Comparison of ENCODE assay signal across 17 cellular contexts in genomic region chr7:77360969-77361368, GRCh38. TPM values are rescaled to one million over a fixed set of nuclear protein-coding genes. Genes with fewer than 3 reads are reported as not detected.
DNase-seq lines count a peak whose midpoint lies in the region; ATAC-seq, FAIRE-seq and TF ChIP-seq lines count a peak whose summit lies in the region.
"Had no signal": no experiment of that assay in that cellular context is flagged by ENCODE, and none has a peak within 500 bp of the region (broad histone marks: within the 10 kb centered on the region; RNA-seq: fewer than 3 reads in every experiment).

No MANE protein-coding gene starts in this region.

- H3K27ac Mint-ChIP-seq in immature natural killer cell = peak overlapping the region; percentile 61 to 96 (median 90)
- H3K27ac Mint-ChIP-seq in natural killer cell treated with Interleukin-12 subunit alpha and Interleukin-12 subunit beta and Interleukin-15 and Interleukin-18, amount 100 ng/mL, for 72 hours = peak overlapping the region; percentile 55 to 86
- H3K27ac Mint-ChIP-seq: GM23338 had no signal

- peaks cover 68 to 84% of the 10 kb centered on the region in 2 donors for H3K4me1 Mint-ChIP-seq in immature natural killer cell
- H3K4me1 Mint-ChIP-seq in natural killer cell treated with Interleukin-12 subunit alpha and Interleukin-12 subunit beta and Interleukin-15 and Interleukin-18, amount 100 ng/mL, for 72 hours (ENCODE audit: low read depth in 2 of 2) = peaks cover 49% of the 10 kb centered on the region in 2 donors
- H3K4me1 Mint-ChIP-seq: GM23338 had no signal

- H3K4me3 ChIP-seq in HepG2 (replicated peaks in 1 of 3; ENCODE audit: insufficient read depth in 1 of 3, low read depth in 2 of 3, low read length in 3 of 3) (no peak overlapping the region), right lobe of liver (no peak overlapping the region)
- H3K4me3 ChIP-seq: GM12878, GM23338 had no signal

- DNase-seq in HepG2 (ENCODE audit: low spot score) (no peak), right lobe of liver (no peak), immature natural killer cell (no peak), OCI-M2 (lab: John Stamatoyannopoulos, UW; ENCODE audit: unreplicated experiment) (no peak), AG08396 (ENCODE audit: low spot score) (no peak), NOMO-1 (lab: John Stamatoyannopoulos, UW; ENCODE audit: unreplicated experiment in 2 of 2) (no peak)
- no peak for DNase-seq in natural killer cell treated with Interleukin-12 subunit alpha and Interleukin-12 subunit beta and Interleukin-15 and Interleukin-18, amount 100 ng/mL, for 72 hours (ENCODE audit: low spot score)
- DNase-seq: BE2C; CD4-positive, alpha-beta memory T cell; DMS79; H7 had no signal

- no peaks in the 10 kb centered on the region for H4K20me1 ChIP-seq in HepG2 (ENCODE audit: insufficient read depth, low read length)

- TF ChIP-seq EP300 in HepG2 (IDR thresholded peaks at IDR 0.05; ENCODE audit: low read depth in 2 of 2, low read length in 2 of 2) (no peak), HepG2 (CRISPR knock-in tag; IDR thresholded peaks at IDR 0.05; ENCODE audit: borderline replicate concordance) (no peak)

- no peak overlapping the region for H3K4me2 ChIP-seq in HepG2 (ENCODE audit: low read depth, low read length)
- H3K4me2 ChIP-seq: GM23338 had no signal

- intact Hi-C loops in HepG2 (cut with micrococcal nuclease; ENCODE audit: unreplicated experiment) (no loop called here), right lobe of liver (cut with DNase I) (no loop called here)

- H3K36me3 Mint-ChIP-seq in immature natural killer cell = peaks cover 39 to 64% (median 62%) of the 10 kb centered on the region in 3 donors
- H3K36me3 Mint-ChIP-seq in natural killer cell treated with Interleukin-12 subunit alpha and Interleukin-12 subunit beta and Interleukin-15 and Interleukin-18, amount 100 ng/mL, for 72 hours = peaks cover 13% of the 10 kb centered on the region

- H3K27ac ChIP-seq in HepG2 (ENCODE audit: extremely low read length, insufficient read depth, low read length) (peak overlapping the region; percentile 74), right lobe of liver (no peak overlapping the region)
- H3K27ac ChIP-seq: C4-2B had no signal

- H3K9me3 ChIP-seq in HepG2 (ENCODE audit: low read length) (no peaks in the 10 kb centered on the region), right lobe of liver (no peaks in the 10 kb centered on the region)
- H3K9me3 ChIP-seq: BE2C had no signal

- H3K79me2 ChIP-seq in HepG2 (ENCODE audit: insufficient read depth, low read length) = no peaks in the 10 kb centered on the region

- no peaks in the 10 kb centered on the region for H3K27me3 Mint-ChIP-seq in immature natural killer cell (ENCODE audit: low read depth in 3 of 3)
- no peaks in the 10 kb centered on the region for H3K27me3 Mint-ChIP-seq in natural killer cell treated with Interleukin-12 subunit alpha and Interleukin-12 subunit beta and Interleukin-15 and Interleukin-18, amount 100 ng/mL, for 72 hours
- H3K27me3 Mint-ChIP-seq: CD4-positive, alpha-beta memory T cell had no signal

- CTCF ChIA-PET in HepG2 (lab: Yijun Ruan, JAX; ENCODE audit: low intra/inter-chr PET ratio, low total read pairs) = no interaction called here

- H3K9me3 Mint-ChIP-seq in immature natural killer cell = peaks cover 0 to 2% (median 0%) of the 10 kb centered on the region in 6 donors
- H3K9me3 Mint-ChIP-seq in natural killer cell treated with Interleukin-12 subunit alpha and Interleukin-12 subunit beta and Interleukin-15 and Interleukin-18, amount 100 ng/mL, for 72 hours = peaks cover 2% of the 10 kb centered on the region
- H3K9me3 Mint-ChIP-seq: CD4-positive, alpha-beta memory T cell; GM23338 had no signal

- no peak; the same call in 2 of the 3 replicates for ATAC-seq in HepG2
- ATAC-seq in right lobe of liver = no peak
- no peak for ATAC-seq in natural killer cell treated with Interleukin-12 subunit alpha and Interleukin-12 subunit beta and Interleukin-15 and Interleukin-18, amount 100 ng/mL, for 72 hours
- ATAC-seq in HG03139 (IDR thresholded peaks at IDR 0.05; ENCODE audit: unreplicated experiment) = no peak
- ATAC-seq: GM12878, GM23338 had no signal

- H2AFZ ChIP-seq in HepG2 (ENCODE audit: low read length) = no peak overlapping the region
- H2AFZ ChIP-seq: GM23338 had no signal

- POLR2A ChIA-PET in HepG2 (lab: Yijun Ruan, JAX) = no interaction called here

- no peak overlapping the region for H3K9ac ChIP-seq in HepG2 (ENCODE audit: insufficient read depth, low read depth, low read length)

- no TSS peak for BruUV-seq in HepG2 (replicated peaks; lab: Mats Ljungman, UMichigan)

- in situ Hi-C loops in HepG2 (cut with HindIII; ENCODE audit: extremely low pct_ligation_motif_present, low pct_unique_long_range_greater_than_20kb) = no loop called here

- H3K27me3 ChIP-seq in HepG2 (ENCODE audit: control insufficient read depth in 1 of 2, insufficient read depth in 2 of 2, low read length in 2 of 2) (no peaks in the 10 kb centered on the region), right lobe of liver (no peaks in the 10 kb centered on the region)

- TF ChIP-seq CTCF in HepG2 (CRISPR knock-in tag; IDR thresholded peaks at IDR 0.05) (no peak), right lobe of liver (IDR thresholded peaks at IDR 0.05) (no peak)

- peaks cover 28% of the 10 kb centered on the region for H3K4me1 ChIP-seq in HepG2 (ENCODE audit: insufficient read depth, low read length)
- H3K4me1 ChIP-seq in right lobe of liver = no peaks in the 10 kb centered on the region
- H3K4me1 ChIP-seq: BE2C had no signal

- TF ChIP-seq POLR2A in HepG2 (IDR thresholded peaks at IDR 0.05; ENCODE audit: insufficient read depth in 1 of 2, low read depth in 2 of 2, low read length in 2 of 2) (no peak), right lobe of liver (IDR thresholded peaks at IDR 0.05) (no peak)

- H3K36me3 ChIP-seq in HepG2 (replicated peaks in 1 of 2; ENCODE audit: control insufficient read depth in 1 of 2, insufficient read depth in 2 of 2, low read length in 2 of 2) (peaks cover 6 to 8% of the 10 kb centered on the region in 2 experiments; a peak in 4 of 5 replicates), right lobe of liver (no peaks in the 10 kb centered on the region)
- H3K36me3 ChIP-seq: BE2C had no signal

- no peak for FAIRE-seq in HepG2 (lab: Jason Lieb, UNC)
- FAIRE-seq: GM12878, GM18507 had no signal

- peak overlapping the region in 4 of 5 donors; percentile 26 to 45 (median 27) for H3K4me3 Mint-ChIP-seq in immature natural killer cell
- no peak overlapping the region for H3K4me3 Mint-ChIP-seq in natural killer cell treated with Interleukin-12 subunit alpha and Interleukin-12 subunit beta and Interleukin-15 and Interleukin-18, amount 100 ng/mL, for 72 hours
- H3K4me3 Mint-ChIP-seq: CD4-positive, alpha-beta memory T cell; GM23338 had no signal

- 98% methylated on average over 3 of the region's 3 CpGs for WGBS in HepG2 (ENCODE audit: low lambda C conversion rate)
- 92% methylated on average over 3 of the region's 3 CpGs for WGBS in right lobe of liver (ENCODE audit: insufficient coverage, low coverage, low lambda C conversion rate, missing lambda C conversion rate)

- no peak for TF ChIP-seq RAD21 in HepG2 (CRISPR knock-in tag; IDR thresholded peaks at IDR 0.05)

TF ChIP-seq in HepG2, 621 proteins besides CTCF, POLR2A, EP300 and RAD21 (continues in another document):
- TF ChIP-seq ZNF580 (CRISPR knock-in tag; IDR thresholded peaks at IDR 0.05; ENCODE audit: borderline replicate concordance, low read depth) (no peak), ZNF678 (CRISPR knock-in tag; IDR thresholded peaks at IDR 0.05) (no peak), KDM5B (CRISPR knock-in tag; IDR thresholded peaks at IDR 0.05; ENCODE audit: borderline replicate concordance) (no peak), ZNF792 (CRISPR knock-in tag; IDR thresholded peaks at IDR 0.05) (no peak), ZNF224 (CRISPR knock-in tag; IDR thresholded peaks at IDR 0.05) (no peak), ZKSCAN1 (IDR thresholded peaks at IDR 0.05; ENCODE audit: low read length) (no peak), SRSF4 (IDR thresholded peaks at IDR 0.05; ENCODE audit: low read depth, low read length, poor library complexity, severe bottlenecking) (no peak)

RNA-seq across cellular contexts. Expression of gene GSAP, which starts 55.2 kb away (rescaled TPM):
- total RNA-seq in HepG2 (2016; rRNA removed; fragmentation: Illumina TruSeq; extraction: Trizol) (15.6 and 34.6 TPM in 2 replicates), right lobe of liver (10 to 100 TPM; 14.1 to 34.6 (median 26.5) TPM)
- 16.9 and 17.1 TPM in 2 replicates for total RNA-seq in HepG2 (2016; cell fraction: cytosol; rRNA removed; fragmentation: Illumina TruSeq; extraction: Trizol; ENCODE audit: low read depth)
- 17.6 and 34.6 TPM in 2 replicates for total RNA-seq in HepG2 (2016; cell fraction: insoluble cytoplasmic fraction; rRNA removed; fragmentation: Illumina TruSeq; extraction: Trizol)
- 15.9 and 18.6 TPM in 2 replicates for total RNA-seq in HepG2 (2016; cell fraction: membrane; rRNA removed; fragmentation: Illumina TruSeq; extraction: Trizol)
- 83.9 and 97.3 TPM in 2 replicates for total RNA-seq in HepG2 (2016; cell fraction: nucleus; rRNA removed; fragmentation: Illumina TruSeq; extraction: Trizol)
- polyA plus RNA-seq in HepG2 (2011; rRNA removed) (33.6 and 40.6 TPM in 2 replicates), immature natural killer cell (10 to 100 TPM; 24.6 to 85.4 (median 55.5) TPM)
- 6.9 and 7.5 TPM in 2 replicates for polyA plus RNA-seq in HepG2 (2011; cell fraction: cytosol; rRNA removed)
- 125 and 131 TPM in 2 replicates for polyA plus RNA-seq in HepG2 (2011; cell fraction: nucleus; rRNA removed)
- polyA plus RNA-seq in HepG2 (2012) = 13.4 and 21.8 TPM in 2 replicates
- 2.5 and 2.9 TPM in 2 replicates for polyA plus RNA-seq in HepG2 (2016; cell fraction: cytosol; fragmentation: Illumina TruSeq; extraction: Trizol; ENCODE audit: low read depth)
- polyA plus RNA-seq in HepG2 (2016; cell fraction: insoluble cytoplasmic fraction; fragmentation: Illumina TruSeq; extraction: Trizol; ENCODE audit: low read depth) = 11.8 and 12.4 TPM in 2 replicates
- polyA plus RNA-seq in HepG2 (2016; cell fraction: membrane; fragmentation: Illumina TruSeq; extraction: Trizol; ENCODE audit: low read depth) = 5.4 and 5.5 TPM in 2 replicates
- 116 and 121 TPM in 2 replicates for polyA plus RNA-seq in HepG2 (2016; cell fraction: nucleus; fragmentation: Illumina TruSeq; extraction: Trizol; ENCODE audit: insufficient read depth, low read depth)
- 28.9 TPM in 1 of 2 replicates, not detected in the other for polyA minus RNA-seq in HepG2 (2011; rRNA and poly(A)+ RNA removed; ENCODE audit: low replicate concordance)
- 5.1 and 7.3 TPM in 2 replicates for polyA minus RNA-seq in HepG2 (2011; cell fraction: cytosol; rRNA and poly(A)+ RNA removed)
- 126 and 129 TPM in 2 replicates for polyA minus RNA-seq in HepG2 (2011; cell fraction: nucleus; rRNA and poly(A)+ RNA removed)
- total RNA-seq in natural killer cell treated with Interleukin-12 subunit alpha and Interleukin-12 subunit beta and Interleukin-15 and Interleukin-18, amount 100 ng/mL, for 72 hours = 10 to 100 TPM; 15.9 to 18.0 TPM
- total RNA-seq: G401 had no signal
